ENCODE assay signal across 1 cellular context in genomic region chr11:69048718-69049489, GRCh38.
TF ChIP-seq lines count a peak whose summit lies in the region.

TSS of gene TPCN2 (plus strand) at chr11:69048932. CDS start at chr11:69048998, 66 bp downstream.

TF ChIP-seq in H1, 55 proteins besides CTCF, POLR2A, EP300 and RAD21 (continued from another document):
- TF ChIP-seq POLR2AphosphoS5 (IDR thresholded peaks at IDR 0.05; ENCODE audit: low read depth, low read length), result peak; percentile 46; the same call in 1 of the 2 replicates
- no peak for TF ChIP-seq KDM1A (IDR thresholded peaks at IDR 0.05; ENCODE audit: borderline replicate concordance, low read length)
- peak; percentile 21; the same call in 1 of the 2 replicates for TF ChIP-seq CHD2 (IDR thresholded peaks at IDR 0.05; ENCODE audit: low read length)
- TF ChIP-seq PHF8 (conservative IDR thresholded peaks at IDR 0.05; ENCODE audit: low read depth, low read length), result peak; percentile 75
- peak; percentile 80 for TF ChIP-seq NRF1 (IDR thresholded peaks at IDR 0.05; ENCODE audit: low read depth, low read length)
- TF ChIP-seq SP1 (IDR thresholded peaks at IDR 0.05; ENCODE audit: low read depth, low read length), result peak; percentile 29; the same call in 1 of the 2 replicates
- TF ChIP-seq TBP (IDR thresholded peaks at IDR 0.05; ENCODE audit: low read depth, low read length), result peak; percentile 64; the same call in 1 of the 2 replicates
- TF ChIP-seq SP4 (IDR thresholded peaks at IDR 0.05; ENCODE audit: low read length), result peak; percentile 68; the same call in 1 of the 2 replicates
- peak; percentile 77 for TF ChIP-seq TAF1 (IDR thresholded peaks at IDR 0.05; ENCODE audit: low read depth, low read length)
- TF ChIP-seq, protein P1, sequence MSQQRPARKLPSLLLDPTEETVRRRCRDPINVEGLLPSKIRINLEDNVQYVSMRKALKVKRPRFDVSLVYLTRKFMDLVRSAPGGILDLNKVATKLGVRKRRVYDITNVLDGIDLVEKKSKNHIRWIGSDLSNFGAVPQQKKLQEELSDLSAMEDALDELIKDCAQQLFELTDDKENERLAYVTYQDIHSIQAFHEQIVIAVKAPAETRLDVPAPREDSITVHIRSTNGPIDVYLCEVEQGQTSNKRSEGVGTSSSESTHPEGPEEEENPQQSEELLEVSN (IDR thresholded peaks at IDR 0.05), result 0 out of 2 replicates have a peak, but pooled peaks have one; percentile 22
- TF ChIP-seq CBX8 (IDR thresholded peaks at IDR 0.05; ENCODE audit: borderline replicate concordance, low read depth, low read length), result no peak
- no peak for TF ChIP-seq TAF7 (optimal IDR thresholded peaks at IDR 0.05; ENCODE audit: borderline replicate concordance, low read depth, low read length)
- peak in 1 of 2 experiments; percentile 59; a peak in 1 of 4 replicates for TF ChIP-seq SIN3A (conservative IDR thresholded peaks at IDR 0.05 in 1 of 2, IDR thresholded peaks at IDR 0.05 in 1 of 2; ENCODE audit: low read depth in 1 of 2, low read length in 2 of 2)
